9 cellular contexts compared by ENCODE assay signal in the genomic region with DNA sequence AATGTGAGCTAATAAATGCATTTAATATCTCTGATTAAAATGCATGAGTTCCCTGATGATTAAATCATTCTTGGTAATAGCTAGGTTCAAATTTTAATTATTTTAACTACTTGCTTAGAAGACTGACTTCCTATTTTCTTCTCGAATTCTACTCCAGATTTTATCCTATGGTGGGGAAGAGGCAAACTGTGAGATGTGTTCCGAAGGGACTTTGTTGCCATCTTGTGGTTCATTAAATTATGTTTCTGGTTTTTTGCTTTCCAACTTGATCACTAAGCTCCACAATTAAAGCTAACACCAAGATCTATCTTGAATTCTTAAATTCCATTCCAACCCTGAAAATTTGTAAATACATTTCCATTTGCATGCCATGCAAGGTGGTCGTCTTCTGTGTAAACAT.
DNase-seq lines count a peak whose midpoint lies in the region; ATAC-seq and TF ChIP-seq lines count a peak whose summit lies in the region.
"Had no signal": no experiment of that assay in that cellular context is flagged by ENCODE, and none has a peak within 500 bp of the region (broad histone marks: within the 10 kb centered on the region; RNA-seq: fewer than 3 reads in every experiment).

No MANE protein-coding gene starts in this region.

- no peaks in the 10 kb centered on the region for H3K4me1 ChIP-seq in iPS DF 6.9 (ENCODE audit: control insufficient read depth, insufficient read depth, low read length)
- H3K4me1 ChIP-seq: prostate gland had no signal

- TF ChIP-seq CTCF in C4-2B (conservative IDR thresholded peaks at IDR 0.05) = peak; percentile 71

- H3K27ac ChIP-seq in C4-2B = no peak overlapping the region
- H3K27ac ChIP-seq in iPS DF 6.9 (ENCODE audit: low read length) = no peak overlapping the region
- H3K27ac ChIP-seq: prostate gland had no signal

- H3K27me3 ChIP-seq in iPS DF 6.9 (ENCODE audit: control insufficient read depth, insufficient read depth, low read length) = no peaks in the 10 kb centered on the region

- DNase-seq in LoVo (ENCODE audit: low spot score) (peak; percentile 5), SK-N-DZ (ENCODE audit: low spot score) (peak; percentile 64), iPS DF 6.9 (ENCODE audit: low read depth, low spot score) (peak; percentile 1), NCI-H774 (lab: John Stamatoyannopoulos, UW) (no peak)
- no peak for DNase-seq in activated CD8-positive, alpha-beta memory T cell treated with anti-CD3 and anti-CD28 coated beads, Interleukin-2, amount 50 U/mL, for 48 hours

- H3K4me3 ChIP-seq in iPS DF 6.9 (ENCODE audit: low read length) = no peak overlapping the region
- H3K4me3 ChIP-seq: prostate gland had no signal

- no peaks in the 10 kb centered on the region for H3K9me3 ChIP-seq in iPS DF 6.9 (ENCODE audit: control insufficient read depth, insufficient read depth, low read length)
- H3K9me3 ChIP-seq: prostate gland had no signal

- no peak for ATAC-seq in HG02973 (IDR thresholded peaks at IDR 0.05; ENCODE audit: unreplicated experiment)
- no peak for ATAC-seq in GM18517 (IDR thresholded peaks at IDR 0.05; ENCODE audit: unreplicated experiment)

- H3K36me3 ChIP-seq in iPS DF 6.9 (ENCODE audit: control insufficient read depth, insufficient read depth, low read length) = no peaks in the 10 kb centered on the region
- H3K36me3 ChIP-seq: prostate gland had no signal

- no CpG with 5 or more reads among the region's 3 CpGs for WGBS in iPS DF 6.9 (ENCODE audit: insufficient coverage, insufficient read length)

Comparison
In these comparisons a context has a peak if more than half of its experiments do, and no peak if none do; other contexts are left out.
1. DNase-seq: peak in LoVo (single experiment), SK-N-DZ (single experiment) and iPS DF 6.9 (single experiment); none in NCI-H774 (single experiment) and activated CD8-positive, alpha-beta memory T cell treated with anti-CD3 and anti-CD28 coated beads, Interleukin-2, amount 50 U/mL, for 48 hours (single experiment).